15 cellular contexts compared by ENCODE assay signal in the genomic region with DNA sequence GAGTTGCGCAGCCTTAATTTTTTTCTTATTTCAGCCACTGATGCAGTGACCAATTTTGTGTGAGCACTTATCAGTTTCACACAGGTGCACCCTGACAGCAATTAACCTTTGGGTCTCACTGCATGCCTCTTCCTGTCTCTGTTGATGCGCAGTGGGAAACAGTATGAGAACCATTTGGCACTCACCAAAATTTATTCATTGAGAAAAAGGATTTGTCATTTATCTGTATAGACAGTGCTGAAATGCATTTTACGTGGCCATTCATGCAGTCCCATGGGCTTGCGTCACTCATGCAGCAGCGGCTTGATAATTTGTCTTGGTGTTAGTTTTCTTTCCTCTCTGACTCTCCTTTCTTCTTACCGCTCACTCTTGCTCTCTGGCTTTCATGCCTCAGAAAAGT.
"Had no signal": no experiment of that assay in that cellular context is flagged by ENCODE, and none has a peak within 500 bp of the region (broad histone marks: within the 10 kb centered on the region; RNA-seq: fewer than 3 reads in every experiment).

No MANE protein-coding gene starts in this region.

- H3K27me3 Mint-ChIP-seq: activated CD4-positive, alpha-beta T cell treated with anti-CD3 and anti-CD28 coated beads for 36 hours; dendritic cell treated with granulocyte-macrophage colony-stimulating factor and Interleukin-4, amounts not matched to agents 40 ng/mL and 50 ng/mL, for 4 days had no signal

- H3K4me3 ChIP-seq: mucosa of descending colon, sigmoid colon, thyroid gland had no signal

- DNase-seq: activated CD4-positive, alpha-beta memory T cell treated with anti-CD3 and anti-CD28 coated beads for 36 hours; activated CD4-positive, alpha-beta T cell treated with anti-CD3 and anti-CD28 coated beads for 36 hours; activated effector memory CD4-positive, alpha-beta T cell treated with Interleukin-2 at 50 U/mL for 16 hours; activated T-cell treated with anti-CD3 and anti-CD28 coated beads, Interleukin-2, amount 50 U/mL, for 4 hours; mucosa of descending colon; naive thymus-derived CD4-positive, alpha-beta T cell; sigmoid colon; stimulated activated CD4-positive, alpha-beta T cell treated with anti-CD3 and anti-CD28 coated beads, Interleukin-12 subunit alpha, Interleukin-12 subunit beta, amount 100 ng/mL, for 4 hours; T-helper 2 cell; thyroid gland had no signal

- H3K4me1 Mint-ChIP-seq: activated CD4-positive, alpha-beta T cell treated with anti-CD3 and anti-CD28 coated beads for 36 hours; brain; naive thymus-derived CD4-positive, alpha-beta T cell; stimulated activated memory B cell treated with anti-CD40 and anti-IgM and Interleukin-4, amounts not matched to agents 10 μg/mL and 1 μg/mL and 100 μg/mL, for 72 hours had no signal

- H3K36me3 ChIP-seq: sigmoid colon, thyroid gland had no signal

- H3K27me3 ChIP-seq: sigmoid colon, thyroid gland had no signal

- H3K4me3 Mint-ChIP-seq: activated CD4-positive, alpha-beta memory T cell treated with anti-CD3 and anti-CD28 coated beads for 36 hours; activated CD4-positive, alpha-beta T cell treated with anti-CD3 and anti-CD28 coated beads for 36 hours; activated T-cell treated with anti-CD3 and anti-CD28 coated beads, Interleukin-2, amount 50 U/mL, for 4 hours; brain; dendritic cell treated with granulocyte-macrophage colony-stimulating factor and Interleukin-4, amounts not matched to agents 40 ng/mL and 50 ng/mL, for 4 days; naive thymus-derived CD4-positive, alpha-beta T cell; stimulated activated memory B cell treated with anti-CD40 and anti-IgM and Interleukin-4, amounts not matched to agents 10 μg/mL and 1 μg/mL and 100 μg/mL, for 72 hours had no signal

- H3K4me1 ChIP-seq: sigmoid colon had no signal

- H3K27ac Mint-ChIP-seq: activated CD4-positive, alpha-beta memory T cell treated with anti-CD3 and anti-CD28 coated beads for 36 hours; activated CD4-positive, alpha-beta T cell treated with anti-CD3 and anti-CD28 coated beads for 36 hours; activated naive CD4-positive, alpha-beta T cell treated with anti-CD3 and anti-CD28 coated beads, Interleukin-2, amount 50 U/mL, for 72 hours; brain; dendritic cell treated with granulocyte-macrophage colony-stimulating factor and Interleukin-4, amounts not matched to agents 40 ng/mL and 50 ng/mL, for 4 days; naive thymus-derived CD4-positive, alpha-beta T cell; stimulated activated memory B cell treated with anti-CD40 and anti-IgM and Interleukin-4, amounts not matched to agents 10 μg/mL and 1 μg/mL and 100 μg/mL, for 72 hours had no signal

- H3K9me3 ChIP-seq: mucosa of descending colon, sigmoid colon, thyroid gland had no signal

- H3K9me3 Mint-ChIP-seq: activated CD4-positive, alpha-beta memory T cell treated with anti-CD3 and anti-CD28 coated beads for 36 hours; activated naive CD4-positive, alpha-beta T cell treated with anti-CD3 and anti-CD28 coated beads, Interleukin-2, amount 50 U/mL, for 72 hours; activated T-cell treated with anti-CD3 and anti-CD28 coated beads, Interleukin-2, amount 50 U/mL, for 4 hours; brain; dendritic cell treated with granulocyte-macrophage colony-stimulating factor and Interleukin-4, amounts not matched to agents 40 ng/mL and 50 ng/mL, for 4 days; stimulated activated memory B cell treated with anti-CD40 and anti-IgM and Interleukin-4, amounts not matched to agents 10 μg/mL and 1 μg/mL and 100 μg/mL, for 72 hours had no signal

- H3K27ac ChIP-seq: parathyroid adenoma, sigmoid colon, thyroid gland had no signal

- H3K36me3 Mint-ChIP-seq: activated CD4-positive, alpha-beta memory T cell treated with anti-CD3 and anti-CD28 coated beads for 36 hours; activated naive CD4-positive, alpha-beta T cell treated with anti-CD3 and anti-CD28 coated beads, Interleukin-2, amount 50 U/mL, for 72 hours; brain; naive thymus-derived CD4-positive, alpha-beta T cell; stimulated activated memory B cell treated with anti-CD40 and anti-IgM and Interleukin-4, amounts not matched to agents 10 μg/mL and 1 μg/mL and 100 μg/mL, for 72 hours had no signal
